In genomic region chr17:75059369-75060345, GRCh38 we compare ENCODE assay signal across 8 cellular contexts. TPM values are rescaled to one million over a fixed set of nuclear protein-coding genes. Genes with fewer than 3 reads are reported as not detected.
DNase-seq lines count a peak whose midpoint lies in the region; ATAC-seq and FAIRE-seq lines count a peak whose summit lies in the region.

No MANE protein-coding gene starts in this region.

- peak; percentile 68 for FAIRE-seq in HTR-8/SVneo (lab: Jason Lieb, UNC)

- peak; percentile 82 to 85 for ATAC-seq in left cardiac atrium
- ATAC-seq in GM21528 (IDR thresholded peaks at IDR 0.05; ENCODE audit: low FRiP score, unreplicated experiment), result no peak

- H3K4me2 ChIP-seq in skeletal muscle satellite cell (ENCODE audit: low read length), result peak overlapping the region; percentile 53

- H3K4me1 ChIP-seq in adipocyte (ENCODE audit: control insufficient read depth, insufficient read depth, low read length), result peaks cover 14% of the 10 kb centered on the region
- peaks cover 17% of the 10 kb centered on the region for H3K4me1 ChIP-seq in skeletal muscle satellite cell (ENCODE audit: control insufficient read depth, insufficient read depth, low read length)

- DNase-seq in Ammon's horn (ENCODE audit: low spot score) (peak; percentile 89), HTR-8/SVneo (ENCODE audit: insufficient read length, low spot score) (peak; percentile 54), adipocyte (ENCODE audit: low read depth) (peak; percentile 91), left cardiac atrium (no peak), NCI-H226 (no peak)
- no peak for DNase-seq in stimulated activated CD4-positive, alpha-beta T cell treated with anti-CD3 and anti-CD28 coated beads, Interleukin-4, amount 100 ng/mL, for 1 hour

- intact Hi-C loops in left cardiac atrium (cut with DNase I), result loop anchor here in 1 of 2 donors (10.0 kb wide), 1 partner anchor 115 kb away; no protein-coding TSS in a partner anchor

- H3K4me3 ChIP-seq in adipocyte (ENCODE audit: low read length) (no peak overlapping the region), skeletal muscle satellite cell (ENCODE audit: low read length) (no peak overlapping the region)

- H3K27me3 ChIP-seq in adipocyte (replicated peaks; ENCODE audit: control insufficient read depth, insufficient read depth, low read length) (no peaks in the 10 kb centered on the region), skeletal muscle satellite cell (ENCODE audit: control insufficient read depth, insufficient read depth, low read length) (no peaks in the 10 kb centered on the region)

- H3K9me3 ChIP-seq in adipocyte (ENCODE audit: control insufficient read depth, low read length) (no peaks in the 10 kb centered on the region), skeletal muscle satellite cell (replicated peaks; ENCODE audit: low read length) (no peaks in the 10 kb centered on the region)

- H3K36me3 ChIP-seq in adipocyte (ENCODE audit: control insufficient read depth, insufficient read depth, low read length, severe bottlenecking), result peaks cover 46% of the 10 kb centered on the region
- H3K36me3 ChIP-seq in skeletal muscle satellite cell (ENCODE audit: insufficient read depth, low read length), result peaks cover 38% of the 10 kb centered on the region

- H3K9ac ChIP-seq in adipocyte (ENCODE audit: low read length) (peak overlapping the region; percentile 63), skeletal muscle satellite cell (ENCODE audit: low read depth, low read length) (peak overlapping the region; percentile 42)

RNA-seq across cellular contexts. Expression of gene KCTD2, which starts 12.6 kb away (rescaled TPM):
- total RNA-seq in left cardiac atrium, result 10 to 100 TPM; 21.4 to 26.2 TPM
- 10.4 and 10.5 TPM in 2 replicates for total RNA-seq in skeletal muscle satellite cell (2012; rRNA removed)

RNA-seq across cellular contexts. Expression of gene ATP5PD, which starts 12.9 kb away (rescaled TPM):
- 100 to 1,000 TPM; 676 to 729 TPM for total RNA-seq in left cardiac atrium
- 421 and 460 TPM in 2 replicates for total RNA-seq in skeletal muscle satellite cell (2012; rRNA removed)

RNA-seq across cellular contexts. Expression of gene SLC16A5, which starts 28.1 kb away (rescaled TPM):
- 10 to 100 TPM in 1 of 2 donors, 1 to 10 TPM in 1; 7.2 to 14.3 TPM for total RNA-seq in left cardiac atrium
- total RNA-seq in skeletal muscle satellite cell (2012; rRNA removed), result 4.6 and 5.7 TPM in 2 replicates

RNA-seq across cellular contexts. Expression of gene MRPL58, which starts 47.2 kb away (rescaled TPM):
- total RNA-seq in left cardiac atrium, result 10 to 100 TPM; 38.1 to 46.7 TPM
- total RNA-seq in skeletal muscle satellite cell (2012; rRNA removed), result 36.7 and 49.9 TPM in 2 replicates

RNA-seq across cellular contexts. Expression of gene ARMC7, which starts 50.1 kb away (rescaled TPM):
- total RNA-seq in left cardiac atrium, result 1 to 10 TPM; 5.8 to 6.7 TPM
- 1.5 and 2.3 TPM in 2 replicates for total RNA-seq in skeletal muscle satellite cell (2012; rRNA removed)

Comparison
In these comparisons a context has a peak if more than half of its experiments do, and no peak if none do; other contexts are left out.
1. DNase-seq: peak in Ammon's horn (single experiment), HTR-8/SVneo (single experiment) and adipocyte (single experiment); none in left cardiac atrium (single experiment), stimulated activated CD4-positive, alpha-beta T cell treated with anti-CD3 and anti-CD28 coated beads, Interleukin-4, amount 100 ng/mL, for 1 hour (single experiment) and NCI-H226 (single experiment).